8 cellular contexts compared by ENCODE assay signal in genomic region chr2:6917071-6917760, GRCh38. TPM values are rescaled to one million over a fixed set of nuclear protein-coding genes. Genes with fewer than 3 reads are reported as not detected.
DNase-seq lines count a peak whose midpoint lies in the region; ATAC-seq, FAIRE-seq and TF ChIP-seq lines count a peak whose summit lies in the region.

A gene with protein sequence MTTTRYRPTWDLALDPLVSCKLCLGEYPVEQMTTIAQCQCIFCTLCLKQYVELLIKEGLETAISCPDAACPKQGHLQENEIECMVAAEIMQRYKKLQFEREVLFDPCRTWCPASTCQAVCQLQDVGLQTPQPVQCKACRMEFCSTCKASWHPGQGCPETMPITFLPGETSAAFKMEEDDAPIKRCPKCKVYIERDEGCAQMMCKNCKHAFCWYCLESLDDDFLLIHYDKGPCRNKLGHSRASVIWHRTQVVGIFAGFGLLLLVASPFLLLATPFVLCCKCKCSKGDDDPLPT (plus strand): TSS chr2:6917412. CDS start chr2:6996927, 79,515 bp downstream.

- no peak for FAIRE-seq in A549 (lab: Jason Lieb, UNC)

- peak within 1 kb of the TSS; percentile 39 for H3K27ac Mint-ChIP-seq in mesothelial cell of epicardium

- H3K4me3 ChIP-seq in A549 (peak within 1 kb of the TSS; percentile 75), endocrine pancreas (ENCODE audit: control insufficient read depth, insufficient read depth, low read length) (no peak within 1 kb of the TSS)

- peak within 1 kb of the TSS; percentile 78 to 93 for H3K27ac ChIP-seq in A549

- peak within 1 kb of the TSS; percentile 71 for H3K4me3 Mint-ChIP-seq in mesothelial cell of epicardium

- H3K9ac ChIP-seq in endocrine pancreas (ENCODE audit: control insufficient read depth, insufficient read depth, low read length), result peak within 1 kb of the TSS; percentile 54

- H3K9me3 Mint-ChIP-seq in mesothelial cell of epicardium, result no peaks in the 10 kb centered on the region

- POLR2A ChIA-PET in A549 (lab: Yijun Ruan, JAX), result no interaction called here

- 1% methylated on average over 14 of the region's 90 CpGs for WGBS in A549 (ENCODE audit: missing lambda C conversion rate)

- no peak for TF ChIP-seq EP300 in A549 (IDR thresholded peaks at IDR 0.05)

- CTCF ChIA-PET in A549 (lab: Yijun Ruan, JAX), result interaction anchor here (0.6 to 3.2 kb wide), 33 partner anchors 8 to 134 kb away, joined by 3 to 26 read pairs (median 4); no protein-coding TSS in a partner anchor

- H3K27me3 Mint-ChIP-seq in mesothelial cell of epicardium (ENCODE audit: low read depth), result no peaks in the 10 kb centered on the region

- peaks cover 34% of the 10 kb centered on the region for H3K4me1 Mint-ChIP-seq in mesothelial cell of epicardium

- no peaks in the 10 kb centered on the region for H3K9me3 ChIP-seq in A549
- no peaks in the 10 kb centered on the region for H3K9me3 ChIP-seq in endocrine pancreas (ENCODE audit: control insufficient read depth, low read length)

- no peaks in the 10 kb centered on the region for H3K36me3 ChIP-seq in endocrine pancreas (ENCODE audit: control insufficient read depth, insufficient read depth, low read length)

- H3K36me3 Mint-ChIP-seq in mesothelial cell of epicardium, result peaks cover 12% of the 10 kb centered on the region

- H3K27me3 ChIP-seq in endocrine pancreas (ENCODE audit: control insufficient read depth, insufficient read depth, low read length), result no peaks in the 10 kb centered on the region

- H3K4me2 ChIP-seq in A549, result peak within 1 kb of the TSS; percentile 100

- TF ChIP-seq CTCF in A549 (IDR thresholded peaks at IDR 0.05) (peak; percentile 97), mesothelial cell of epicardium (IDR thresholded peaks at IDR 0.05; ENCODE audit: unreplicated experiment) (peak; percentile 39)

- TF ChIP-seq RAD21 in A549 (conservative IDR thresholded peaks at IDR 0.05 in 1 of 2, IDR thresholded peaks at IDR 0.05 in 1 of 2), result no peak; a peak in 1 of 5 replicates

- peaks cover 9% of the 10 kb centered on the region; the same call in 1 of the 3 replicates for H3K4me1 ChIP-seq in A549
- no peaks in the 10 kb centered on the region for H3K4me1 ChIP-seq in endocrine pancreas (ENCODE audit: control insufficient read depth, insufficient read depth, low read length)

- DNase-seq in A549 (ENCODE audit: low read depth in 1 of 2, low spot score in 1 of 2) (peak; percentile 53 to 80), NCI-H446 treated with DMSO at 0.1 percent for 48 hours (lab: John Stamatoyannopoulos, UW) (peak; percentile 46), mesothelial cell of epicardium (ENCODE audit: low spot score in 2 of 2, unreplicated experiment in 2 of 2) (peak; percentile 75 to 88)
- peak; percentile 55 to 62 (median 61) for DNase-seq in activated CD8-positive, alpha-beta memory T cell treated with anti-CD3 and anti-CD28 coated beads for 48 hours (ENCODE audit: low read depth in 2 of 3, low spot score in 2 of 3)
- peak; percentile 62 for DNase-seq in stimulated activated CD8-positive, alpha-beta memory T cell treated with anti-CD3 and anti-CD28 coated beads, Interleukin-4, amount 100 ng/mL, for 24 hours (ENCODE audit: low read depth)

- peak; percentile 81 to 83 for ATAC-seq in A549
- peak; percentile 78 for ATAC-seq in GM18517 (IDR thresholded peaks at IDR 0.05; ENCODE audit: unreplicated experiment)
- peak; percentile 78 for ATAC-seq in HG03066 (IDR thresholded peaks at IDR 0.05; ENCODE audit: low read depth, unreplicated experiment)

- TF ChIP-seq POLR2A in A549 (IDR thresholded peaks at IDR 0.05; ENCODE audit: low read length), result peak; percentile 52

TF ChIP-seq in A549, 52 proteins besides CTCF, POLR2A, EP300 and RAD21 (continues in another document):
- 0 out of 2 replicates have a peak, but pooled peaks have one; percentile 21 for TF ChIP-seq PHF8 (IDR thresholded peaks at IDR 0.05; ENCODE audit: borderline replicate concordance, low read depth)
- no peak for TF ChIP-seq NR3C1 (IDR thresholded peaks at IDR 0.05)
- no peak for TF ChIP-seq KDM1A (IDR thresholded peaks at IDR 0.05; ENCODE audit: low read depth)
- TF ChIP-seq ESRRA (IDR thresholded peaks at IDR 0.05; ENCODE audit: borderline replicate concordance, low read length), result no peak
- no peak for TF ChIP-seq TFCP2L1 (CRISPR knock-in tag; IDR thresholded peaks at IDR 0.05)
- no peak for TF ChIP-seq CHD2 (IDR thresholded peaks at IDR 0.05; ENCODE audit: low read length, partially characterized antibody)
- TF ChIP-seq ZC3H11A (IDR thresholded peaks at IDR 0.05), result no peak
- peak; percentile 41 for TF ChIP-seq MAX (IDR thresholded peaks at IDR 0.05)
- no peak for TF ChIP-seq ZFP36 (IDR thresholded peaks at IDR 0.05; ENCODE audit: borderline replicate concordance, partially characterized antibody)
- TF ChIP-seq FOXS1 (CRISPR knock-in tag; IDR thresholded peaks at IDR 0.05), result no peak
- TF ChIP-seq NFE2L2 (conservative IDR thresholded peaks at IDR 0.05; ENCODE audit: low read length), result no peak
- TF ChIP-seq SMC3 (IDR thresholded peaks at IDR 0.05), result peak; percentile 46
- TF ChIP-seq MAFK (IDR thresholded peaks at IDR 0.05; ENCODE audit: partially characterized antibody), result no peak
- peak in 1 of 2 experiments; percentile 26; a peak in 1 of 5 replicates for TF ChIP-seq JUN (IDR thresholded peaks at IDR 0.05)
- TF ChIP-seq KDM5A (IDR thresholded peaks at IDR 0.05), result no peak
- TF ChIP-seq NPAS2 (CRISPR knock-in tag; IDR thresholded peaks at IDR 0.05; ENCODE audit: borderline replicate concordance), result no peak
- TF ChIP-seq ELK1 (IDR thresholded peaks at IDR 0.05; ENCODE audit: low read depth, low read length), result no peak
- TF ChIP-seq ZNF302 (CRISPR knock-in tag; IDR thresholded peaks at IDR 0.05), result no peak
- no peak for TF ChIP-seq TP53 (CRISPR knock-in tag; IDR thresholded peaks at IDR 0.05)
- no peak for TF ChIP-seq FOSL2 (IDR thresholded peaks at IDR 0.05)
- TF ChIP-seq FOSL2 (CRISPR knock-in tag; IDR thresholded peaks at IDR 0.05), result no peak
- TF ChIP-seq CBX2 (IDR thresholded peaks at IDR 0.05; ENCODE audit: borderline replicate concordance, low read depth), result no peak
- TF ChIP-seq ZSCAN20 (CRISPR knock-in tag; IDR thresholded peaks at IDR 0.05), result no peak
- TF ChIP-seq, protein P1, sequence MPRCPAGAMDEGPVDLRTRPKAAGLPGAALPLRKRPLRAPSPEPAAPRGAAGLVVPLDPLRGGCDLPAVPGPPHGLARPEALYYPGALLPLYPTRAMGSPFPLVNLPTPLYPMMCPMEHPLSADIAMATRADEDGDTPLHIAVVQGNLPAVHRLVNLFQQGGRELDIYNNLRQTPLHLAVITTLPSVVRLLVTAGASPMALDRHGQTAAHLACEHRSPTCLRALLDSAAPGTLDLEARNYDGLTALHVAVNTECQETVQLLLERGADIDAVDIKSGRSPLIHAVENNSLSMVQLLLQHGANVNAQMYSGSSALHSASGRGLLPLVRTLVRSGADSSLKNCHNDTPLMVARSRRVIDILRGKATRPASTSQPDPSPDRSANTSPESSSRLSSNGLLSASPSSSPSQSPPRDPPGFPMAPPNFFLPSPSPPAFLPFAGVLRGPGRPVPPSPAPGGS (IDR thresholded peaks at IDR 0.05), result no peak
- TF ChIP-seq EHMT2 (IDR thresholded peaks at IDR 0.05; ENCODE audit: low read depth), result no peak
- no peak for TF ChIP-seq HES2 (IDR thresholded peaks at IDR 0.05)
- no peak for TF ChIP-seq RARB (CRISPR knock-in tag; IDR thresholded peaks at IDR 0.05)
- no peak for TF ChIP-seq HOXB5 (CRISPR knock-in tag; IDR thresholded peaks at IDR 0.05)
- TF ChIP-seq CHD4 (IDR thresholded peaks at IDR 0.05; ENCODE audit: borderline replicate concordance), result no peak

RNA-seq across cellular contexts. Expression of the gene that starts here (rescaled TPM):
- 9.1 and 9.6 TPM in 2 replicates for polyA plus RNA-seq in A549 (2011; rRNA removed)
- 5.7 and 7.8 TPM in 2 replicates for polyA plus RNA-seq in A549 (2012; cell fraction: cytosol; rRNA removed)
- polyA plus RNA-seq in A549 (2012; cell fraction: nucleus; rRNA removed), result 5.5 and 5.7 TPM in 2 replicates
- 4.4 to 5.2 TPM (median 4.4 TPM) in 3 replicates for polyA plus RNA-seq in A549 (2017; fragmentation: RNase III; extraction: RNeasy Plus Mini Kit Qiagen cat#74134 plus additional on column Dnase treatment)
- polyA minus RNA-seq in A549 (2011; rRNA and poly(A)+ RNA removed), result 11.6 and 16.9 TPM in 2 replicates
- total RNA-seq in mesothelial cell of epicardium, result 52.3 to 54.4 TPM (median 52.8 TPM) in 3 replicates
